In genomic region chr22:37803195-37803635, GRCh38 we compare ENCODE assay signal across 8 cellular contexts. TPM values are rescaled to one million over a fixed set of nuclear protein-coding genes. Genes with fewer than 3 reads are reported as not detected.
A peak's percentile ranks its signal among the peaks of the same experiment; 100 is the strongest.
DNase-seq lines count a peak whose midpoint lies in the region; ATAC-seq and TF ChIP-seq lines count a peak whose summit lies in the region.

No MANE protein-coding gene starts in this region.

- H3K4me1 ChIP-seq in BLaER1 treated with 17β-estradiol and CSF1 and Interleukin-3, amounts not matched to agents 10 nM and 100 nM: peaks cover 21 to 41% (median 33%) of the 10 kb centered on the region in 10 experiments
- peaks cover 26% of the 10 kb centered on the region for H3K4me1 ChIP-seq in KMS-11 (ENCODE audit: low read depth, poor library complexity, severe bottlenecking)
- peaks cover 29% of the 10 kb centered on the region for H3K4me1 ChIP-seq in mucosa of stomach (ENCODE audit: control insufficient read depth, insufficient read depth, low read length)

- peak overlapping the region; percentile 58 to 78 (median 71); a peak in 18 of 20 replicates for H3K4me3 ChIP-seq in BLaER1 treated with 17β-estradiol and CSF1 and Interleukin-3, amounts not matched to agents 10 nM and 100 nM
- no peak overlapping the region for H3K4me3 ChIP-seq in KMS-11 (IDR thresholded peaks at IDR 0.05; ENCODE audit: insufficient read depth, low read depth, low read length)
- peak overlapping the region; percentile 60 for H3K4me3 ChIP-seq in brain microvascular endothelial cell (ENCODE audit: low read depth, low read length)
- peak overlapping the region; percentile 35 for H3K4me3 ChIP-seq in mucosa of stomach (ENCODE audit: low read length)

- H3K79me2 ChIP-seq in KMS-11 (ENCODE audit: insufficient read depth, low read depth): no peaks in the 10 kb centered on the region

- in situ Hi-C loops in brain microvascular endothelial cell (cut with HindIII; ENCODE audit: low pct_ligation_motif_present, low sequenced_read_pairs): no loop called here

- H3K4me2 ChIP-seq in BLaER1 treated with 17β-estradiol and CSF1 and Interleukin-3, amounts not matched to agents 10 nM and 100 nM: peak overlapping the region; percentile 90 to 99 (median 98)
- H3K4me2 ChIP-seq in KMS-11: peak overlapping the region; percentile 89; the same call in 1 of the 2 replicates

- peaks cover 0 to 28% (median 17%) of the 10 kb centered on the region in 11 experiments; a peak in 9 of 22 replicates for H4K20me1 ChIP-seq in BLaER1 treated with 17β-estradiol and CSF1 and Interleukin-3, amounts not matched to agents 10 nM and 100 nM
- no peaks in the 10 kb centered on the region for H4K20me1 ChIP-seq in KMS-11 (ENCODE audit: insufficient read depth)

- H3K27me3 ChIP-seq in BLaER1 treated with 17β-estradiol and CSF1 and Interleukin-3, amounts not matched to agents 10 nM and 100 nM: peaks cover 65 to 72% (median 71%) of the 10 kb centered on the region in 11 experiments
- H3K27me3 ChIP-seq in KMS-11 (ENCODE audit: insufficient read depth, low read depth) (peaks cover 50% of the 10 kb centered on the region), brain microvascular endothelial cell (replicated peaks) (no peaks in the 10 kb centered on the region), mucosa of stomach (ENCODE audit: control insufficient read depth, insufficient read depth, low read length) (peaks cover 3% of the 10 kb centered on the region)

- H3K27ac ChIP-seq in BLaER1 treated with 17β-estradiol and CSF1 and Interleukin-3, amounts not matched to agents 10 nM and 100 nM: no peak overlapping the region
- H3K27ac ChIP-seq in KMS-11 (no peak overlapping the region), brain microvascular endothelial cell (no peak overlapping the region)

- H3K36me3 ChIP-seq in BLaER1 treated with 17β-estradiol and CSF1 and Interleukin-3, amounts not matched to agents 10 nM and 100 nM: no peaks in the 10 kb centered on the region
- H3K36me3 ChIP-seq in KMS-11 (ENCODE audit: insufficient read depth) (no peaks in the 10 kb centered on the region), brain microvascular endothelial cell (replicated peaks) (no peaks in the 10 kb centered on the region), mucosa of stomach (ENCODE audit: control insufficient read depth, insufficient read depth, low read length) (no peaks in the 10 kb centered on the region)

- H3K9ac ChIP-seq in BLaER1 treated with 17β-estradiol and CSF1 and Interleukin-3, amounts not matched to agents 10 nM and 100 nM: peak overlapping the region in 1 of 11 experiments; percentile 83; a peak in 1 of 22 replicates
- H3K9ac ChIP-seq in KMS-11: no peak overlapping the region
- peak overlapping the region; percentile 82 for H3K9ac ChIP-seq in mucosa of stomach (ENCODE audit: low read length)

- DNase-seq in brain microvascular endothelial cell (no peak), cerebellar cortex (ENCODE audit: low spot score) (no peak), left lobe of liver (ENCODE audit: low spot score) (no peak)

- ATAC-seq in HG02642 (IDR thresholded peaks at IDR 0.05; ENCODE audit: poor library complexity, unreplicated experiment) (no peak), HG03571 (IDR thresholded peaks at IDR 0.05; ENCODE audit: unreplicated experiment) (no peak), left lobe of liver (no peak)

- H3K9me3 ChIP-seq in BLaER1 treated with 17β-estradiol and CSF1 and Interleukin-3, amounts not matched to agents 10 nM and 100 nM (replicated peaks in 1 of 11): peaks cover 0 to 13% (median 9%) of the 10 kb centered on the region in 11 experiments; a peak in 13 of 22 replicates
- H3K9me3 ChIP-seq in mucosa of stomach (ENCODE audit: control insufficient read depth, low read length): no peaks in the 10 kb centered on the region

- no peak for TF ChIP-seq CTCF in KMS-11 (conservative IDR thresholded peaks at IDR 0.05; ENCODE audit: low read depth, low read length)
- TF ChIP-seq CTCF in brain microvascular endothelial cell (IDR thresholded peaks at IDR 0.05; ENCODE audit: low read depth, low read length, missing control alignments): no peak

- peak overlapping the region; percentile 76; the same call in 1 of the 2 replicates for H2AFZ ChIP-seq in KMS-11 (ENCODE audit: low read depth)

RNA-seq across cellular contexts. Expression of gene GCAT, which starts 4.5 kb away (rescaled TPM):
- total RNA-seq in left lobe of liver: 49.6 TPM

RNA-seq across cellular contexts. Expression of gene GALR3, which starts 20.0 kb away (rescaled TPM):
- total RNA-seq in left lobe of liver: 0.65 TPM

RNA-seq across cellular contexts. Expression of gene ANKRD54, which starts 40.9 kb away (rescaled TPM):
- total RNA-seq in left lobe of liver: 9.7 TPM

RNA-seq across cellular contexts. Expression of gene EIF3L, which starts 46.0 kb away (rescaled TPM):
- 136 TPM for total RNA-seq in left lobe of liver
